Comparison of ENCODE assay signal across 11 cellular contexts in the genomic region with DNA sequence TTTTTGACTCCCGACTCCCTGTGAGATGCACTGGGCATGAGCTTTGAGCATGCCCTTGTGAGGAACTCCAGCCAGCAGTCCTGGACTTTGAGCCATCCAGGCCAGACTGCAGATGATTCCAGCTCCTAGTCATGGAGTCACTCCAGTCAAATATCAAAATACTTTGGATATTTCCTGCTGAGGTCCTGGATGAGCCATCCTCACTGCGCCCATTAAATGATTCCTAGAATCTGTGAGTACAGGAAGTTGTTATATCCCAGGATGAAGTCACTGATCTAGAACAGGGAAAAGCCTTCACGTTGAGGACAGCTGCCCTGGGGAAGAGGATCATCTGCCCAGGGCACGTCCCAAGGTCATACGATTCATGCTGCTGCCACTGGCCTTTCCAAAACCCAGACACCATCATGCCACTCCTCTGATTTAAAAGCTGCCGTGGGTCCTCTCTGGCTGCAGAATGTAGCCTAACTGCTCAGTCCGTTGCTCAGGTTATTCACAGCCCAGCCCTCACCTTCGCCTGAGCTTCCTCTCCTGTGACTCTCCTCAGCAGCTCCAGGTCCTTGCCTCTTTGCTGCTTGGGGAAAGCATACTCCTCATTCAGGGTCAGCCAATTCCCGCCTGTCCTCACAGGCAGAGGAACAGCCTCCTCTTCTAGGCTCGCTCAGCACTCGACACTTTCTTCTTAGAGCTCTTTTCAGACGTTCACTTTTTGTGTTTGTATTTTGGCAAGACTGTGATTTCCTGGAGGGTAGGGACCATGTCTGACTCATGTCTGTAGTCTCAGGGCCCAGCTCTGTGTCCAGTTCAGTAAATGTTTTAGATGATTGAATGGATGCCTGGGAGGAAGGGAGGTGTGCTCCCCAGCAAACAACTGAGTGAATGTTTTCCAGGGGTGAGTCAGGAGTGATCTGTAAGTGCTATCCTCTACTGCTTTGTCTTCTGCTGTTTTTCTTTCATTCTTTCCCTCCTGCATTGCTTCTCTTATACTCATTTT.
A peak's percentile ranks its signal among the peaks of the same experiment; 100 is the strongest.
DNase-seq lines count a peak whose midpoint lies in the region; ATAC-seq and TF ChIP-seq lines count a peak whose summit lies in the region.
"Had no signal": no experiment of that assay in that cellular context is flagged by ENCODE, and none has a peak within 500 bp of the region (broad histone marks: within the 10 kb centered on the region; RNA-seq: fewer than 3 reads in every experiment).

No MANE protein-coding gene starts in this region.

- no peaks in the 10 kb centered on the region for H3K36me3 Mint-ChIP-seq in MCF 10A (ENCODE audit: insufficient read depth, unreplicated experiment)
- H3K36me3 Mint-ChIP-seq: activated CD8-positive, alpha-beta memory T cell treated with anti-CD3 and anti-CD28 coated beads, Interleukin-2, amount 10 ng/mL, durations not matched to agents 7 days and 5 days had no signal

- peak; percentile 74 for DNase-seq in MCF 10A (ENCODE audit: unreplicated experiment)
- no peak for DNase-seq in breast epithelium (ENCODE audit: low spot score in 2 of 2)
- DNase-seq in brain microvascular endothelial cell = peak; percentile 35
- no peak for DNase-seq in left lung
- DNase-seq in NOMO-1 (lab: John Stamatoyannopoulos, UW; ENCODE audit: unreplicated experiment in 2 of 2) = no peak
- DNase-seq in NCI-H128 (lab: John Stamatoyannopoulos, UW; ENCODE audit: unreplicated experiment) = no peak
- no peak for DNase-seq in NCI-H1694 treated with DMSO at 0.1 percent for 48 hours (lab: John Stamatoyannopoulos, UW)
- DNase-seq: activated CD8-positive, alpha-beta memory T cell treated with anti-CD3 and anti-CD28 coated beads, Interleukin-2, amount 10 ng/mL, durations not matched to agents 7 days and 5 days; NCI-H2029 treated with DMSO at 0.1 percent for 48 hours; stimulated activated naive CD4-positive, alpha-beta T cell treated with Interleukin-2 at 50 U/mL for 16 hours had no signal

- peak overlapping the region; percentile 55 for H3K27ac Mint-ChIP-seq in MCF 10A (ENCODE audit: low read depth, unreplicated experiment)
- H3K27ac Mint-ChIP-seq: activated CD8-positive, alpha-beta memory T cell treated with anti-CD3 and anti-CD28 coated beads, Interleukin-2, amount 10 ng/mL, durations not matched to agents 7 days and 5 days had no signal

- no peaks in the 10 kb centered on the region for H3K27me3 ChIP-seq in breast epithelium
- no peaks in the 10 kb centered on the region for H3K27me3 ChIP-seq in brain microvascular endothelial cell (replicated peaks)
- H3K27me3 ChIP-seq in left lung = no peaks in the 10 kb centered on the region

- no peaks in the 10 kb centered on the region for H3K9me3 ChIP-seq in breast epithelium
- H3K9me3 ChIP-seq in left lung = no peaks in the 10 kb centered on the region

- H3K4me3 ChIP-seq in breast epithelium (no peak overlapping the region), brain microvascular endothelial cell (ENCODE audit: low read depth, low read length) (no peak overlapping the region), left lung (no peak overlapping the region)

- H3K4me1 ChIP-seq in breast epithelium (no peaks in the 10 kb centered on the region), left lung (no peaks in the 10 kb centered on the region)

- TF ChIP-seq CTCF in MCF 10A (IDR thresholded peaks at IDR 0.05; ENCODE audit: unreplicated experiment) (no peak), breast epithelium (IDR thresholded peaks at IDR 0.05) (no peak), brain microvascular endothelial cell (IDR thresholded peaks at IDR 0.05; ENCODE audit: low read depth, low read length, missing control alignments) (no peak), left lung (IDR thresholded peaks at IDR 0.05) (no peak)

- no peaks in the 10 kb centered on the region for H3K9me3 Mint-ChIP-seq in MCF 10A (ENCODE audit: unreplicated experiment)

- H3K36me3 ChIP-seq in breast epithelium (no peaks in the 10 kb centered on the region), brain microvascular endothelial cell (replicated peaks) (no peaks in the 10 kb centered on the region), left lung (no peaks in the 10 kb centered on the region)

- in situ Hi-C loops in brain microvascular endothelial cell (cut with HindIII; ENCODE audit: low pct_ligation_motif_present, low sequenced_read_pairs) = no loop called here

- H3K27ac ChIP-seq in breast epithelium (no peak overlapping the region), brain microvascular endothelial cell (no peak overlapping the region), left lung (peak overlapping the region in 1 of 2 donors; percentile 55)

- CTCF ChIA-PET in MCF 10A (lab: Yijun Ruan, JAX) = interaction anchor here (0.5 to 1.7 kb wide), 7 partner anchors 9 to 51 kb away, joined by 3 to 6 read pairs (median 3); no protein-coding TSS in a partner anchor

- peak overlapping the region; percentile 11 for H3K4me3 Mint-ChIP-seq in MCF 10A (ENCODE audit: unreplicated experiment)
- H3K4me3 Mint-ChIP-seq: activated CD8-positive, alpha-beta memory T cell treated with anti-CD3 and anti-CD28 coated beads, Interleukin-2, amount 10 ng/mL, durations not matched to agents 7 days and 5 days had no signal

- POLR2A ChIA-PET in MCF 10A (lab: Yijun Ruan, JAX) = interaction anchor here (0.7 to 2.2 kb wide), 8 partner anchors 11 to 306 kb away, joined by 3 to 10 read pairs (median 4); no protein-coding TSS in a partner anchor

- BruUV-seq in MCF 10A (replicated peaks; lab: Mats Ljungman, UMichigan) = no TSS peak

- H3K4me1 Mint-ChIP-seq in MCF 10A (ENCODE audit: insufficient read depth, unreplicated experiment) = peaks cover 15% of the 10 kb centered on the region

- H3K27me3 Mint-ChIP-seq in MCF 10A (ENCODE audit: insufficient read depth, unreplicated experiment) = no peaks in the 10 kb centered on the region

- TF ChIP-seq POLR2A in breast epithelium (IDR thresholded peaks at IDR 0.05) = no peak

- intact Hi-C loops in MCF 10A (cut with micrococcal nuclease) (no loop called here), breast epithelium (cut with DNase I; ENCODE audit: low total_unique reads) (no loop called here), left lung (cut with DNase I) (no loop called here)

- ATAC-seq in left lung = peak; percentile 53
- ATAC-seq in GM21381 (IDR thresholded peaks at IDR 0.05; ENCODE audit: unreplicated experiment) = no peak
- ATAC-seq: activated CD8-positive, alpha-beta memory T cell treated with anti-CD3 and anti-CD28 coated beads, Interleukin-2, amount 10 ng/mL, durations not matched to agents 7 days and 5 days had no signal

Comparison
In these comparisons a context has a peak if more than half of its experiments do, and no peak if none do; other contexts are left out.
1. DNase-seq: peak in MCF 10A (single experiment) and brain microvascular endothelial cell (single experiment); none in breast epithelium (0 of 2), left lung (0 of 2), NOMO-1 (0 of 2), NCI-H128 (single experiment) and NCI-H1694 treated with DMSO at 0.1 percent for 48 hours (single experiment).